3 cellular contexts compared by ENCODE assay signal in genomic region chr5:50900952-50901510, GRCh38.
A peak's percentile ranks its signal among the peaks of the same experiment; 100 is the strongest.
TF ChIP-seq lines count a peak whose summit lies in the region.

No MANE protein-coding gene starts in this region.

TF ChIP-seq in HepG2, 621 proteins besides CTCF, POLR2A, EP300 and RAD21:
- TF ChIP-seq ISL2 (CRISPR knock-in tag; IDR thresholded peaks at IDR 0.05) (no peak), ZNF766 (CRISPR knock-in tag; IDR thresholded peaks at IDR 0.05; ENCODE audit: borderline replicate concordance) (no peak), ZFY (CRISPR knock-in tag; IDR thresholded peaks at IDR 0.05) (no peak), ATRX (CRISPR knock-in tag; IDR thresholded peaks at IDR 0.05; ENCODE audit: borderline replicate concordance) (no peak), NFE2L1 (CRISPR knock-in tag; IDR thresholded peaks at IDR 0.05; ENCODE audit: borderline replicate concordance) (no peak), NFE2L2 (IDR thresholded peaks at IDR 0.05; ENCODE audit: low read length) (peak; percentile 80), SRSF4 (IDR thresholded peaks at IDR 0.05; ENCODE audit: low read depth, low read length, poor library complexity, severe bottlenecking) (no peak), BRD4 (CRISPR knock-in tag; IDR thresholded peaks at IDR 0.05) (no peak), ZSCAN29 (CRISPR knock-in tag; conservative IDR thresholded peaks at IDR 0.05) (no peak), HOXA9 (CRISPR knock-in tag; IDR thresholded peaks at IDR 0.05; ENCODE audit: borderline replicate concordance) (no peak), MAFF (IDR thresholded peaks at IDR 0.05; ENCODE audit: low read depth, low read length) (peak; percentile 99), MAFK (conservative IDR thresholded peaks at IDR 0.05 in 1 of 2, IDR thresholded peaks at IDR 0.05 in 1 of 2; ENCODE audit: low read length in 2 of 2) (peak; percentile 99 to 100), CBX2 (IDR thresholded peaks at IDR 0.05; ENCODE audit: low read depth, low read length) (no peak), CBX2 (CRISPR knock-in tag; IDR thresholded peaks at IDR 0.05; ENCODE audit: low read depth) (no peak)

TF ChIP-seq in IMR-90, 13 proteins besides CTCF, POLR2A, EP300 and RAD21:
- TF ChIP-seq MXI1 (IDR thresholded peaks at IDR 0.05; ENCODE audit: borderline replicate concordance, low read depth, low read length): no peak
- no peak for TF ChIP-seq ELK1 (IDR thresholded peaks at IDR 0.05; ENCODE audit: borderline replicate concordance, low read depth, low read length)
- peak; percentile 100 for TF ChIP-seq MAFK (IDR thresholded peaks at IDR 0.05; ENCODE audit: low read depth, low read length)
- TF ChIP-seq RFX5 (IDR thresholded peaks at IDR 0.05; ENCODE audit: low read depth, low read length): no peak
- TF ChIP-seq MAZ (IDR thresholded peaks at IDR 0.05; ENCODE audit: borderline replicate concordance, low read depth, low read length): no peak
- TF ChIP-seq NFE2L2 (IDR thresholded peaks at IDR 0.05; ENCODE audit: low read depth, low read length): peak; percentile 84
- TF ChIP-seq SMC3 (IDR thresholded peaks at IDR 0.05; ENCODE audit: low read depth, low read length): no peak

TF ChIP-seq in K562, 482 proteins besides CTCF, POLR2A, EP300 and RAD21:
- no peak for TF ChIP-seq AFF1 (IDR thresholded peaks at IDR 0.05; ENCODE audit: low read depth in 1 of 2, partially characterized antibody in 2 of 2)
- TF ChIP-seq ZNF830 (CRISPR knock-in tag; IDR thresholded peaks at IDR 0.05): no peak
- TF ChIP-seq MAFK (IDR thresholded peaks at IDR 0.05; ENCODE audit: low read length): peak; percentile 99
- TF ChIP-seq MAFG (tag; conservative IDR thresholded peaks at IDR 0.05): peak; percentile 95
- TF ChIP-seq NFE2L1 (tag; IDR thresholded peaks at IDR 0.05; ENCODE audit: borderline replicate concordance, low read depth): peak; percentile 43; the same call in 1 of the 2 replicates
- TF ChIP-seq ZNF512 (tag; IDR thresholded peaks at IDR 0.05): no peak
- peak; percentile 41; the same call in 1 of the 2 replicates for TF ChIP-seq NFE2 (IDR thresholded peaks at IDR 0.05; ENCODE audit: low read depth)
- peak; percentile 99 for TF ChIP-seq MAFF (IDR thresholded peaks at IDR 0.05; ENCODE audit: low read length)
- peak; percentile 86 for TF ChIP-seq C11orf30 (IDR thresholded peaks at IDR 0.05; ENCODE audit: low read depth)
- TF ChIP-seq ZNF316 (IDR thresholded peaks at IDR 0.05): peak; percentile 94
- TF ChIP-seq SMAD3 (CRISPR knock-in tag; conservative IDR thresholded peaks at IDR 0.05): no peak
